In genomic region chr5:133457439-133457838, GRCh38 we compare ENCODE assay signal across 17 cellular contexts.
DNase-seq lines count a peak whose midpoint lies in the region; ATAC-seq and TF ChIP-seq lines count a peak whose summit lies in the region.
"Had no signal": no experiment of that assay in that cellular context is flagged by ENCODE, and none has a peak within 500 bp of the region (broad histone marks: within the 10 kb centered on the region; RNA-seq: fewer than 3 reads in every experiment).

No MANE protein-coding gene starts in this region.

- peaks cover 4% of the 10 kb centered on the region for H3K27me3 Mint-ChIP-seq in glutamatergic neuron (ENCODE audit: unreplicated experiment)

- peaks cover 2% of the 10 kb centered on the region for H3K9me3 Mint-ChIP-seq in glutamatergic neuron (ENCODE audit: unreplicated experiment)

- H3K4me3 ChIP-seq in suprapubic skin: no peak overlapping the region

- peaks cover 31% of the 10 kb centered on the region for H3K4me1 Mint-ChIP-seq in glutamatergic neuron (ENCODE audit: low read depth, unreplicated experiment)

- no peak for TF ChIP-seq EP300 in suprapubic skin (IDR thresholded peaks at IDR 0.05)

- H3K27ac Mint-ChIP-seq in glutamatergic neuron (ENCODE audit: unreplicated experiment): peak overlapping the region; percentile 12

- no peaks in the 10 kb centered on the region for H3K36me3 ChIP-seq in suprapubic skin

- H3K27me3 ChIP-seq in suprapubic skin: no peaks in the 10 kb centered on the region

- H3K4me1 ChIP-seq in suprapubic skin: peaks cover 36% of the 10 kb centered on the region

- H3K36me3 Mint-ChIP-seq in glutamatergic neuron (ENCODE audit: unreplicated experiment): no peaks in the 10 kb centered on the region

- H3K4me3 Mint-ChIP-seq in glutamatergic neuron (ENCODE audit: unreplicated experiment): peak overlapping the region; percentile 19

- TF ChIP-seq POLR2A in suprapubic skin (IDR thresholded peaks at IDR 0.05): no peak

- 35% methylated on average over 5 of the region's 5 CpGs for WGBS in suprapubic skin

- H3K9me3 ChIP-seq in suprapubic skin: no peaks in the 10 kb centered on the region
- H3K9me3 ChIP-seq: Caco-2 had no signal

- no peak for TF ChIP-seq CTCF in glutamatergic neuron (IDR thresholded peaks at IDR 0.05; ENCODE audit: partially characterized antibody, unreplicated experiment)
- no peak for TF ChIP-seq CTCF in suprapubic skin (IDR thresholded peaks at IDR 0.05)

- ATAC-seq in SK-N-SH treated with all-trans-retinoic acid at 6 μM for 48 hours: peak; percentile 8; the same call in 2 of the 3 replicates

- H3K27ac ChIP-seq in suprapubic skin: peak overlapping the region; percentile 2
- H3K27ac ChIP-seq: C4-2B had no signal

- DNase-seq in NOMO-1 (lab: John Stamatoyannopoulos, UW; ENCODE audit: unreplicated experiment in 2 of 2): peak; percentile 27 to 35
- DNase-seq in NOMO-1 treated with dmso at 0.1 percent for 144 hours (lab: John Stamatoyannopoulos, UW; ENCODE audit: unreplicated experiment): no peak
- no peak for DNase-seq in glutamatergic neuron
- DNase-seq in suprapubic skin (ENCODE audit: low spot score in 2 of 2): peak in 1 of 2 donors; percentile 66
- no peak for DNase-seq in NCI-H69 (lab: John Stamatoyannopoulos, UW)
- DNase-seq in mesenteric fat pad (ENCODE audit: low spot score): no peak
- no peak for DNase-seq in NCI-H1694 treated with DMSO at 0.1 percent for 48 hours (lab: John Stamatoyannopoulos, UW)
- DNase-seq: 8988T, DMS79, NCI-H1092 treated with DMSO at 0.1 percent for 48 hours, NCI-H187, NCI-H2171, NCI-H446 treated with DMSO at 0.1 percent for 48 hours, NCI-H774 had no signal

TF ChIP-seq in SK-N-SH treated with all-trans-retinoic acid at 6 μM for 48 hours, 23 proteins besides CTCF, POLR2A, EP300 and RAD21:
- TF ChIP-seq ARNTL (CRISPR knock-in tag; IDR thresholded peaks at IDR 0.05; ENCODE audit: borderline replicate concordance, low read depth): no peak
- TF ChIP-seq PPARA (CRISPR knock-in tag; IDR thresholded peaks at IDR 0.05; ENCODE audit: borderline replicate concordance): no peak
- no peak for TF ChIP-seq POU6F1 (CRISPR knock-in tag; IDR thresholded peaks at IDR 0.05; ENCODE audit: borderline replicate concordance, low read depth)
- no peak for TF ChIP-seq ZNF565 (CRISPR knock-in tag; conservative IDR thresholded peaks at IDR 0.05; ENCODE audit: low read depth)
- no peak for TF ChIP-seq TOX (CRISPR knock-in tag; IDR thresholded peaks at IDR 0.05; ENCODE audit: borderline replicate concordance)
- no peak for TF ChIP-seq ISL1 (CRISPR knock-in tag; IDR thresholded peaks at IDR 0.05)
- no peak for TF ChIP-seq BACH2 (CRISPR knock-in tag; IDR thresholded peaks at IDR 0.05; ENCODE audit: borderline replicate concordance)
- no peak for TF ChIP-seq ZNF70 (CRISPR knock-in tag; IDR thresholded peaks at IDR 0.05)
- TF ChIP-seq ZNF8 (CRISPR knock-in tag; IDR thresholded peaks at IDR 0.05): no peak
TF ChIP-seq in SK-N-SH treated with all-trans-retinoic acid at 6 μM for 48 hours: peak in this region for 0.

Comparison
In these comparisons a context has a peak if more than half of its experiments do, and no peak if none do; other contexts are left out.
1. DNase-seq: peak in NOMO-1 (2 of 2); none in NOMO-1 treated with dmso at 0.1 percent for 144 hours (single experiment), glutamatergic neuron (single experiment), NCI-H69 (single experiment), mesenteric fat pad (single experiment) and NCI-H1694 treated with DMSO at 0.1 percent for 48 hours (single experiment).